13 cellular contexts compared by ENCODE assay signal in the genomic region with DNA sequence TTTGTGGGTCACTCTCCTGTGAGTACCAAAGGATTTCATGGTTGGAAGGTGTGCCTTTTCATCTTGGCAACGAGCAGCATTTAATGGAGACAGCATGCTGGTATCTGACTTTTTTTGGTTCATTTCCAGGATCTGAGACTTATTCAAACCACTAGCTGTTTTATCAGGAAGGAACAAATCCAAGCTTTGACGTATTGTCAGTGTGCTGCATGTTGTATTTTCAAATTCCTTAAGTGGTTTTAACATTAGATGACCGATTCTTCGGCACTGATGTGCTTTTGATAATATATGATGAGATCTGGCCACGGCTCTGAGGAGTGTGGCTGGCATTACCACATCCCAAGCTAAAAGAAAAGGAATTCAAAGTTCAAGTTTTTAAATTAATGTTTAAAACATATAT. TPM values are rescaled to one million over a fixed set of nuclear protein-coding genes. Genes with fewer than 3 reads are reported as not detected.
DNase-seq lines count a peak whose midpoint lies in the region; ATAC-seq and TF ChIP-seq lines count a peak whose summit lies in the region.
"Had no signal": no experiment of that assay in that cellular context is flagged by ENCODE, and none has a peak within 500 bp of the region (broad histone marks: within the 10 kb centered on the region; RNA-seq: fewer than 3 reads in every experiment).

No MANE protein-coding gene starts in this region.

- H3K9me3 ChIP-seq in PC-3 (ENCODE audit: low read length) (no peaks in the 10 kb centered on the region), left lung (no peaks in the 10 kb centered on the region), tibial nerve (no peaks in the 10 kb centered on the region)
- H3K9me3 ChIP-seq: Caco-2 had no signal

- no peak for TF ChIP-seq EP300 in tibial nerve (IDR thresholded peaks at IDR 0.05)

- H3K27ac ChIP-seq in PC-3 (ENCODE audit: low read length): no peak overlapping the region
- H3K27ac ChIP-seq in left lung: peak overlapping the region in 1 of 2 donors; percentile 63
- H3K27ac ChIP-seq in tibial nerve: peak overlapping the region in 3 of 4 donors; percentile 25 to 90 (median 75)

- H3F3A ChIP-seq in PC-3 (ENCODE audit: low read length, unreplicated experiment): no peaks in the 10 kb centered on the region

- no peak overlapping the region for H3K4me2 ChIP-seq in PC-3 (ENCODE audit: low read length)

- intact Hi-C loops in PC-3 (cut with micrococcal nuclease) (loop anchor here (10.0 kb wide), 1 partner anchor 319 kb away; no protein-coding TSS in a partner anchor), left lung (cut with DNase I) (no loop called here), head of caudate nucleus (cut with DNase I) (no loop called here)

- no peak for TF ChIP-seq POLR2A in tibial nerve (IDR thresholded peaks at IDR 0.05)

- H3K9me2 ChIP-seq in PC-3 (replicated peaks; ENCODE audit: low read length): no peaks in the 10 kb centered on the region

- no peak for ATAC-seq in PC-3
- peak; percentile 14 for ATAC-seq in left lung
- ATAC-seq in HG03097 (IDR thresholded peaks at IDR 0.05; ENCODE audit: low FRiP score, unreplicated experiment): no peak
- no peak for ATAC-seq in GM19397 (IDR thresholded peaks at IDR 0.05; ENCODE audit: unreplicated experiment)
- ATAC-seq: stimulated activated effector memory CD8-positive, alpha-beta T cell treated with anti-CD3 and anti-CD28 coated beads, Interleukin-12 subunit alpha, Interleukin-12 subunit beta, amount 100 ng/mL, for 72 hours had no signal

- no peak overlapping the region for H2AFZ ChIP-seq in PC-3 (ENCODE audit: low read length)

- H3K36me3 ChIP-seq in PC-3 (ENCODE audit: low read depth, low read length) (peaks cover 6% of the 10 kb centered on the region; the same call in 1 of the 2 replicates), left lung (no peaks in the 10 kb centered on the region), tibial nerve (no peaks in the 10 kb centered on the region)

- H3K4me1 ChIP-seq in PC-3 (ENCODE audit: insufficient read depth, low read length) (peaks cover 5% of the 10 kb centered on the region; the same call in 1 of the 2 replicates), left lung (peaks cover 15 to 29% of the 10 kb centered on the region in 2 donors), tibial nerve (peaks cover 0 to 56% (median 14%) of the 10 kb centered on the region in 4 donors)

- H3K27me3 ChIP-seq in PC-3 (ENCODE audit: low read length): no peaks in the 10 kb centered on the region
- H3K27me3 ChIP-seq in left lung: no peaks in the 10 kb centered on the region
- no peaks in the 10 kb centered on the region for H3K27me3 ChIP-seq in tibial nerve

- CTCF ChIA-PET in PC-3 (lab: Charles Lee): interaction anchor here (0.7 kb wide), 2 partner anchors 223 to 1393 kb away, joined by 3 to 6 read pairs; no protein-coding TSS in a partner anchor

- POLR2A ChIA-PET in PC-3 (lab: Charles Lee; ENCODE audit: unreplicated experiment): no interaction called here

- BruUV-seq in PC-3 (replicated peaks; lab: Mats Ljungman, UMichigan): TSS peak; percentile 20

- H3K79me2 ChIP-seq in PC-3 (ENCODE audit: low read length): peaks cover 77% of the 10 kb centered on the region

- H3K4me3 ChIP-seq in PC-3 (ENCODE audit: low read length) (no peak overlapping the region), left lung (no peak overlapping the region), tibial nerve (no peak overlapping the region)

- 16 to 31% methylated on average over 5 of the region's 5 CpGs for WGBS in tibial nerve, 2 donors

- no peak for DNase-seq in PC-3
- DNase-seq in dedifferentiated amniotic fluid mesenchymal stem cell (ENCODE audit: extremely low spot score): peak; percentile 84
- no peak for DNase-seq in left lung
- DNase-seq in tibial nerve (ENCODE audit: low spot score in 2 of 2): no peak
- DNase-seq in NCI-H748 (lab: John Stamatoyannopoulos, UW; ENCODE audit: unreplicated experiment): no peak
- no peak for DNase-seq in head of caudate nucleus
- DNase-seq: activated CD8-positive, alpha-beta memory T cell treated with anti-CD3 and anti-CD28 coated beads, Interleukin-2, amount 50 U/mL, for 4 hours; hippocampal formation; NCI-H187 had no signal

- TF ChIP-seq CTCF in PC-3 (conservative IDR thresholded peaks at IDR 0.05; ENCODE audit: low read depth, low read length) (no peak), left lung (IDR thresholded peaks at IDR 0.05) (no peak), tibial nerve (IDR thresholded peaks at IDR 0.05) (no peak)

- H3K9ac ChIP-seq in PC-3 (ENCODE audit: low read length): no peak overlapping the region

- no peaks in the 10 kb centered on the region for H4K20me1 ChIP-seq in PC-3 (ENCODE audit: low read length)

RNA-seq across cellular contexts. Expression of a gene that starts 6.4 kb away (rescaled TPM):
- 13.9 and 20.8 TPM in 2 replicates for total RNA-seq in PC-3 (2014; rRNA removed)
- 10 to 100 TPM; 16.0 to 17.4 TPM for total RNA-seq in left lung
- 10 to 100 TPM; 18.4 to 31.8 (median 27.0) TPM for total RNA-seq in tibial nerve

RNA-seq across cellular contexts. Expression of a gene that starts 48.3 kb away (rescaled TPM):
- not detected in 2 replicates for total RNA-seq in PC-3 (2014; rRNA removed)
- 1 to 10 TPM; 1.7 to 4.6 TPM for total RNA-seq in left lung
- total RNA-seq in tibial nerve: 1 to 10 TPM in 3 of 4 donors, under 1 TPM in 1; 0.66 to 3.3 (median 1.4) TPM

RNA-seq across cellular contexts. Expression of a gene that starts 54.1 kb away (rescaled TPM):
- total RNA-seq in PC-3 (2014; rRNA removed) (17.5 and 20.3 TPM in 2 replicates), left lung (10 to 100 TPM; 10.7 to 13.7 TPM), tibial nerve (10 to 100 TPM in 2 of 4 donors, 1 to 10 TPM in 2; 5.7 to 13.8 (median 10.2) TPM)
